In genomic region chr1:167795810-167796740, GRCh38 we compare ENCODE assay signal across 9 cellular contexts.
DNase-seq lines count a peak whose midpoint lies in the region; ATAC-seq, FAIRE-seq and TF ChIP-seq lines count a peak whose summit lies in the region.
"Had no signal": no experiment of that assay in that cellular context is flagged by ENCODE, and none has a peak within 500 bp of the region (broad histone marks: within the 10 kb centered on the region; RNA-seq: fewer than 3 reads in every experiment).

No MANE protein-coding gene starts in this region.

- intact Hi-C loops in GM12878 (cut with micrococcal nuclease; ENCODE audit: unreplicated experiment), result no loop called here
- intact Hi-C loops in right cardiac atrium (cut with DNase I), result loop anchor here in 1 of 4 donors (5.0 kb wide), 1 partner anchor 74 kb away; the partner anchor contains the start of gene MPZL1

- DNase-seq in GM12878 (ENCODE audit: low read depth, low spot score) (no peak), right cardiac atrium (peak; percentile 47 to 72 (median 59)), smooth muscle cell of the brain vasculature (ENCODE audit: low read depth, low spot score) (peak; percentile 84), activated gamma-delta T cell (lab: John Stamatoyannopoulos, UW) (no peak), NK-92 (lab: John Stamatoyannopoulos, UW; ENCODE audit: unreplicated experiment) (no peak), NOMO-1 (lab: John Stamatoyannopoulos, UW; ENCODE audit: unreplicated experiment in 2 of 2) (no peak)
- DNase-seq in activated naive CD4-positive, alpha-beta T cell (lab: John Stamatoyannopoulos, UW), result no peak

- no peak overlapping the region for H2AFZ ChIP-seq in GM12878 (ENCODE audit: control insufficient read depth, low read depth, low read length)

- FAIRE-seq in GM12878 (lab: Jason Lieb, UNC), result peak; percentile 7
- FAIRE-seq: small intestine had no signal

- 96% methylated on average over 10 of the region's 10 CpGs for WGBS in GM12878 (ENCODE audit: insufficient coverage, insufficient replicate concordance, low lambda C conversion rate, missing lambda C conversion rate)
- 50% methylated on average over 10 of the region's 10 CpGs for WGBS in right cardiac atrium

- no peak for TF ChIP-seq CTCF in GM12878 (IDR thresholded peaks at IDR 0.05 in 2 of 3, conservative IDR thresholded peaks at IDR 0.05 in 1 of 3; ENCODE audit: control insufficient read depth in 2 of 3, extremely low read depth in 1 of 3, insufficient read depth in 1 of 3, low read depth in 3 of 3, low read length in 3 of 3)

- RAD21 ChIA-PET in GM12878 (lab: Charles Lee; ENCODE audit: unreplicated experiment), result interaction anchor here (0.6 kb wide), 1 partner anchor 205 kb away, joined by 3 read pairs; no protein-coding TSS in a partner anchor

- no peaks in the 10 kb centered on the region for H3K79me2 ChIP-seq in GM12878 (ENCODE audit: control insufficient read depth, insufficient read depth, low read length)

- ATAC-seq in GM12878 (no peak), right cardiac atrium (peak; percentile 48 to 56)

- H4K20me1 ChIP-seq in GM12878 (ENCODE audit: control insufficient read depth, insufficient read depth), result no peaks in the 10 kb centered on the region

- no TSS peak for BruUV-seq in GM12878 (replicated peaks; lab: Mats Ljungman, UMichigan)

- H3K4me1 ChIP-seq in HUES48 (ENCODE audit: control insufficient read depth, insufficient read depth, low read length), result peaks cover 15% of the 10 kb centered on the region
- H3K4me1 ChIP-seq in GM12878 (ENCODE audit: control insufficient read depth, insufficient read depth, low read length), result no peaks in the 10 kb centered on the region
- no peaks in the 10 kb centered on the region for H3K4me1 ChIP-seq in right cardiac atrium (ENCODE audit: control insufficient read depth, insufficient read depth, low read length)

- SMC1A ChIA-PET in GM12878 (lab: Charles Lee; ENCODE audit: uncharacterized antibody, unreplicated experiment), result interaction anchor here (1.0 to 1.4 kb wide), 4 partner anchors 15 to 286 kb away, joined by 3 to 4 read pairs (median 3); no protein-coding TSS in a partner anchor

- H3K27me3 ChIP-seq in HUES48 (ENCODE audit: control insufficient read depth, insufficient read depth, low read length) (no peaks in the 10 kb centered on the region), GM12878 (replicated peaks in 1 of 2; ENCODE audit: control insufficient read depth in 2 of 2, insufficient read depth in 2 of 2, low read length in 1 of 2) (no peaks in the 10 kb centered on the region), right cardiac atrium (ENCODE audit: control insufficient read depth, insufficient read depth) (no peaks in the 10 kb centered on the region)

- no peak for TF ChIP-seq EP300 in GM12878 (IDR thresholded peaks at IDR 0.05; ENCODE audit: borderline replicate concordance in 1 of 2, control insufficient read depth in 1 of 2, low read depth in 2 of 2, low read length in 2 of 2)

- peak overlapping the region; percentile 81 for H3K27ac ChIP-seq in HUES48 (ENCODE audit: low read depth, low read length)
- no peak overlapping the region for H3K27ac ChIP-seq in GM12878 (ENCODE audit: control insufficient read depth, insufficient read depth)
- peak overlapping the region; percentile 91 for H3K27ac ChIP-seq in right cardiac atrium (ENCODE audit: low read length)

- no peak overlapping the region for H3K4me2 ChIP-seq in GM12878 (ENCODE audit: control insufficient read depth, insufficient read depth)

- CTCF ChIA-PET in GM12878 (lab: Yijun Ruan, JAX), result interaction anchor here (1.0 to 1.7 kb wide), 4 partner anchors 37 to 287 kb away, joined by 3 to 4 read pairs (median 3); no protein-coding TSS in a partner anchor

- TF ChIP-seq RAD21 in GM12878 (IDR thresholded peaks at IDR 0.05; ENCODE audit: insufficient read depth, low read depth, low read length), result no peak

- POLR2A ChIA-PET in GM12878 (lab: Charles Lee), result interaction anchor here (0.6 to 0.7 kb wide), 2 partner anchors 16 to 37 kb away, joined by 4 to 7 read pairs; no protein-coding TSS in a partner anchor

- H3K36me3 ChIP-seq in HUES48 (ENCODE audit: control insufficient read depth, insufficient read depth, low read length), result peaks cover 2% of the 10 kb centered on the region; the same call in 1 of the 2 replicates
- no peaks in the 10 kb centered on the region for H3K36me3 ChIP-seq in GM12878 (ENCODE audit: control insufficient read depth in 2 of 2, insufficient read depth in 2 of 2, low read length in 1 of 2)

- TF ChIP-seq POLR2A in GM12878 (IDR thresholded peaks at IDR 0.05; ENCODE audit: low read depth, low read length), result no peak

- H3K4me3 ChIP-seq in HUES48 (ENCODE audit: low read depth, low read length), result no peak overlapping the region
- H3K4me3 ChIP-seq in GM12878, result no peak overlapping the region
- H3K4me3 ChIP-seq in right cardiac atrium (ENCODE audit: low read length), result no peak overlapping the region

- H3K9ac ChIP-seq in HUES48 (ENCODE audit: low read depth, low read length) (no peak overlapping the region), GM12878 (ENCODE audit: control insufficient read depth, insufficient read depth, low read length) (no peak overlapping the region)

- in situ Hi-C loops in GM12878 (cut with MboI), result no loop called here

- no peaks in the 10 kb centered on the region for H3K9me3 ChIP-seq in HUES48 (ENCODE audit: control insufficient read depth, insufficient read depth, low read length)
- no peaks in the 10 kb centered on the region for H3K9me3 ChIP-seq in GM12878 (replicated peaks; ENCODE audit: control insufficient read depth, insufficient read depth, low read length)
- no peaks in the 10 kb centered on the region for H3K9me3 ChIP-seq in right cardiac atrium (ENCODE audit: control insufficient read depth, low read length)

TF ChIP-seq in GM12878, 131 proteins besides CTCF, POLR2A, EP300 and RAD21:
- TF ChIP-seq NR2F1 (conservative IDR thresholded peaks at IDR 0.05) (no peak), HDAC2 (IDR thresholded peaks at IDR 0.05) (no peak)

Comparison
In these comparisons a context has a peak if more than half of its experiments do, and no peak if none do; other contexts are left out.
1. DNase-seq: peak in right cardiac atrium (3 of 3) and smooth muscle cell of the brain vasculature (single experiment); none in GM12878 (single experiment), activated gamma-delta T cell (single experiment), NK-92 (single experiment), activated naive CD4-positive, alpha-beta T cell (0 of 4) and NOMO-1 (0 of 2).